Comparison of ENCODE assay signal across 9 cellular contexts in the genomic region with DNA sequence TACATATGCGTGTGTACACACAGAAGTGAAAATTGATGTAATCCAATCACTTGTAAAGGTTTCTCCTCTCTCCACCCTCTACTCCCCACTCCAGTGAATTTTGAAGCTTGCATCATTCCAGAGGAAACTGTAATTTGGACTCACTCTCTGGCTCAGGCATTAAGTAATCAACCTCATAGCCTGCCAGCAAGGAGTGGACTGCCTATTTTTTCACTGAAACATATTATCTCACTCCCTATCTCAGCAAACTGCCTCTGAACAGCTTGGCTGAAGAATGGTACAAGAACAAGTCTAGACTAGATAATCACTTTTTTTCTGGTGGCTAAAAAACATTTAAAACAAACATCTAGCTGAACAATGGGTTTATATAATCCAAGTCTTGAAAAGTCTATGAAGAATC.
DNase-seq lines count a peak whose midpoint lies in the region; ATAC-seq, FAIRE-seq and TF ChIP-seq lines count a peak whose summit lies in the region.
"Had no signal": no experiment of that assay in that cellular context is flagged by ENCODE, and none has a peak within 500 bp of the region (broad histone marks: within the 10 kb centered on the region; RNA-seq: fewer than 3 reads in every experiment).

No MANE protein-coding gene starts in this region.

- no peaks in the 10 kb centered on the region for H4K20me1 ChIP-seq in neural progenitor cell (ENCODE audit: low read depth)

- TF ChIP-seq CTCF in neural progenitor cell (IDR thresholded peaks at IDR 0.05), result no peak

- no peak overlapping the region for H3K27ac ChIP-seq in neural progenitor cell

- H3K9me3 ChIP-seq in neural progenitor cell (ENCODE audit: low read depth), result no peaks in the 10 kb centered on the region

- H3K4me3 ChIP-seq in neural progenitor cell, result no peak overlapping the region

- H3K79me2 ChIP-seq in neural progenitor cell (ENCODE audit: low read depth), result no peaks in the 10 kb centered on the region

- FAIRE-seq in RCC 7860 (lab: Jason Lieb, UNC) (peak; percentile 44), frontal cortex (lab: Jason Lieb, UNC) (no peak)

- peaks cover 2% of the 10 kb centered on the region for H3K9me3 Mint-ChIP-seq in neural progenitor cell

- DNase-seq in DMS 273 treated with DMSO at 0.1 percent for 48 hours (lab: John Stamatoyannopoulos, UW) (peak; percentile 46), RCC 7860 (ENCODE audit: low spot score) (peak; percentile 55), neural progenitor cell (ENCODE audit: low spot score) (no peak), NCI-H128 (lab: John Stamatoyannopoulos, UW; ENCODE audit: unreplicated experiment) (no peak), frontal cortex (ENCODE audit: low spot score in 2 of 2) (no peak), T-helper 9 cell (no peak), GF-D8 (lab: John Stamatoyannopoulos, UW) (no peak)
- DNase-seq: stimulated activated CD4-positive, alpha-beta T cell treated with anti-CD3 and anti-CD28 coated beads, Interleukin-4, amount 100 ng/mL, for 1 hour had no signal

- H3K27me3 ChIP-seq in neural progenitor cell, result no peaks in the 10 kb centered on the region

- no peak overlapping the region for H2AFZ ChIP-seq in neural progenitor cell (replicated peaks)

- H3K4me1 Mint-ChIP-seq in neural progenitor cell, result peaks cover 28% of the 10 kb centered on the region

- H3K27ac Mint-ChIP-seq in neural progenitor cell, result peak overlapping the region; percentile 74

- peaks cover 7% of the 10 kb centered on the region for H3K4me1 ChIP-seq in neural progenitor cell

- H3K4me3 Mint-ChIP-seq in neural progenitor cell, result no peak overlapping the region

- no peak overlapping the region for H3K9ac ChIP-seq in neural progenitor cell

- no peaks in the 10 kb centered on the region for H3K36me3 ChIP-seq in neural progenitor cell

- H3K36me3 Mint-ChIP-seq in neural progenitor cell, result peaks cover 21% of the 10 kb centered on the region

- no peaks in the 10 kb centered on the region for H3F3A ChIP-seq in neural progenitor cell (ENCODE audit: low read depth)

- no peak overlapping the region for H3K4me2 ChIP-seq in neural progenitor cell

- peak; percentile 58 for ATAC-seq in esophagus mucosa

- peaks cover 3% of the 10 kb centered on the region for H3K27me3 Mint-ChIP-seq in neural progenitor cell (ENCODE audit: insufficient read depth, low read depth)

Comparison
In these comparisons a context has a peak if more than half of its experiments do, and no peak if none do; other contexts are left out.
1. DNase-seq: peak in DMS 273 treated with DMSO at 0.1 percent for 48 hours (single experiment) and RCC 7860 (single experiment); none in neural progenitor cell (single experiment), NCI-H128 (single experiment), frontal cortex (0 of 2), T-helper 9 cell (single experiment) and GF-D8 (single experiment).